ENCODE assay signal across 24 cellular contexts in the genomic region with DNA sequence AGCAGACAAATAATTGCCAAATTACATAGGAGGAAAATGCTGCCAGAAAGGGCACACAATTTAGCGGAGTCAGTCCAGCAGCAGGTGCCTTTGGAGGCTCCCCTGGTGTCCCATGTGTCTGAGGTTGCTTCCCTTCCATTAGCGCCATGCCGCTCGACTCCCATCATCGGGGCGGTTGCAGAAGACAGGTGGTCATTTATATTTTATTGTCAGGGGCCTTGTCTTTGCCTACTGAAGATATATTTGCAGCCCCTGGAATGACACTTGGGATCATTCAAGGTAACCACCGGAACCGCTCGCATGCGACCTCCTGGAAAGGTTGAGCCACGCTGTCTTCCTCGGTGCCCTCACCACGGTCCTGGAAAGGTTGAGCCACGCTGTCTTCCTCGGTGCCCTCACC.
"Had no signal": no experiment of that assay in that cellular context is flagged by ENCODE, and none has a peak within 500 bp of the region (broad histone marks: within the 10 kb centered on the region; RNA-seq: fewer than 3 reads in every experiment).

No MANE protein-coding gene starts in this region.

- DNase-seq: activated CD4-positive, alpha-beta T cell treated with anti-CD3 and anti-CD28 coated beads for 48 hours; activated CD4-positive, alpha-beta T cell treated with anti-CD3 and anti-CD28 coated beads, Interleukin-2, amount 50 U/mL, for 48 hours; activated CD4-positive, CD25-positive, alpha-beta regulatory T cell treated with anti-CD3 and anti-CD28 coated beads, Interleukin-2, amount 50 U/mL, for 72 hours; activated CD8-positive, alpha-beta memory T cell treated with anti-CD3 and anti-CD28 coated beads, Interleukin-2, amount 10 ng/mL, durations not matched to agents 7 days and 5 days; activated gamma-delta T cell; activated naive CD4-positive, alpha-beta T cell treated with anti-CD3 and anti-CD28 coated beads, Interleukin-2, amount 10 ng/mL, durations not matched to agents 7 days and 5 days; activated naive CD8-positive, alpha-beta T cell treated with anti-CD3 and anti-CD28 coated beads, Interleukin-2, amount 10 ng/mL, durations not matched to agents 7 days and 5 days; activated T-cell treated with anti-CD3 and anti-CD28 coated beads, Interleukin-2, amount 50 U/mL, for 24 hours; Karpas-422; MM.1S; NCI-H1105; NCI-H1436; NCI-H1694 treated with DMSO at 0.1 percent for 48 hours; NCI-H2029 treated with DMSO at 0.1 percent for 48 hours; NCI-H510A treated with DMSO at 0.1 percent for 48 hours; NCI-H69; NK-92 treated with Interleukin-12 subunit alpha and Interleukin-12 subunit beta, amount 100 ng/mL, for 24 hours; OCI-M1; RPMI8226; SHP77 treated with DMSO at 0.1 percent for 48 hours had no signal

- H3K27ac Mint-ChIP-seq: activated CD8-positive, alpha-beta memory T cell treated with anti-CD3 and anti-CD28 coated beads, Interleukin-2, amount 10 ng/mL, durations not matched to agents 7 days and 5 days; activated naive CD4-positive, alpha-beta T cell treated with anti-CD3 and anti-CD28 coated beads, Interleukin-2, amount 10 ng/mL, durations not matched to agents 7 days and 5 days; activated naive CD8-positive, alpha-beta T cell treated with anti-CD3 and anti-CD28 coated beads, Interleukin-2, amount 10 ng/mL, durations not matched to agents 7 days and 5 days; activated T-helper 1 cell treated with anti-CD3 and anti-CD28 coated beads, Interleukin-12 subunit alpha, Interleukin-12 subunit beta, Interleukin-2, Interleukin-4 antibody, amounts not matched to agents 30 ng/mL and 10 ng/mL and 1 ng/mL, durations not matched to agents 14 hours and 24 hours and 36 hours; T-helper 1 cell treated with Interleukin-12 subunit alpha and Interleukin-12 subunit beta and Interleukin-4 antibody, amounts not matched to agents 30 μg/mL and 1 μg/mL, for 36 hours had no signal

- ATAC-seq: activated CD8-positive, alpha-beta memory T cell treated with anti-CD3 and anti-CD28 coated beads, Interleukin-2, amount 10 ng/mL, durations not matched to agents 7 days and 5 days; K562; Panc1 had no signal

- H3K9me3 Mint-ChIP-seq: activated naive CD4-positive, alpha-beta T cell treated with anti-CD3 and anti-CD28 coated beads, Interleukin-2, amount 10 ng/mL, durations not matched to agents 7 days and 5 days; activated naive CD8-positive, alpha-beta T cell treated with anti-CD3 and anti-CD28 coated beads, Interleukin-2, amount 10 ng/mL, durations not matched to agents 7 days and 5 days; activated T-cell treated with anti-CD3 and anti-CD28 coated beads, Interleukin-2, amount 50 U/mL, for 24 hours; activated T-helper 1 cell treated with anti-CD3 and anti-CD28 coated beads, Interleukin-12 subunit alpha, Interleukin-12 subunit beta, Interleukin-2, Interleukin-4 antibody, amounts not matched to agents 30 ng/mL and 10 ng/mL and 1 ng/mL, durations not matched to agents 14 hours and 24 hours and 36 hours; T-helper 1 cell treated with Interleukin-12 subunit alpha and Interleukin-12 subunit beta and Interleukin-4 antibody, amounts not matched to agents 30 μg/mL and 1 μg/mL, for 36 hours had no signal

- H3K27me3 Mint-ChIP-seq: activated CD8-positive, alpha-beta memory T cell treated with anti-CD3 and anti-CD28 coated beads, Interleukin-2, amount 10 ng/mL, durations not matched to agents 7 days and 5 days; activated naive CD4-positive, alpha-beta T cell treated with anti-CD3 and anti-CD28 coated beads, Interleukin-2, amount 10 ng/mL, durations not matched to agents 7 days and 5 days; activated naive CD8-positive, alpha-beta T cell treated with anti-CD3 and anti-CD28 coated beads, Interleukin-2, amount 10 ng/mL, durations not matched to agents 7 days and 5 days; activated T-cell treated with anti-CD3 and anti-CD28 coated beads, Interleukin-2, amount 50 U/mL, for 24 hours had no signal

- H3K4me1 Mint-ChIP-seq: activated CD8-positive, alpha-beta memory T cell treated with anti-CD3 and anti-CD28 coated beads, Interleukin-2, amount 10 ng/mL, durations not matched to agents 7 days and 5 days; activated naive CD4-positive, alpha-beta T cell treated with anti-CD3 and anti-CD28 coated beads, Interleukin-2, amount 10 ng/mL, durations not matched to agents 7 days and 5 days; activated naive CD8-positive, alpha-beta T cell treated with anti-CD3 and anti-CD28 coated beads, Interleukin-2, amount 10 ng/mL, durations not matched to agents 7 days and 5 days had no signal

- H3K4me3 Mint-ChIP-seq: activated CD8-positive, alpha-beta memory T cell treated with anti-CD3 and anti-CD28 coated beads, Interleukin-2, amount 10 ng/mL, durations not matched to agents 7 days and 5 days; activated naive CD4-positive, alpha-beta T cell treated with anti-CD3 and anti-CD28 coated beads, Interleukin-2, amount 10 ng/mL, durations not matched to agents 7 days and 5 days; activated naive CD8-positive, alpha-beta T cell treated with anti-CD3 and anti-CD28 coated beads, Interleukin-2, amount 10 ng/mL, durations not matched to agents 7 days and 5 days; activated T-cell treated with anti-CD3 and anti-CD28 coated beads, Interleukin-2, amount 50 U/mL, for 24 hours; activated T-helper 1 cell treated with anti-CD3 and anti-CD28 coated beads, Interleukin-12 subunit alpha, Interleukin-12 subunit beta, Interleukin-2, Interleukin-4 antibody, amounts not matched to agents 30 ng/mL and 10 ng/mL and 1 ng/mL, durations not matched to agents 14 hours and 24 hours and 36 hours; T-helper 1 cell treated with Interleukin-12 subunit alpha and Interleukin-12 subunit beta and Interleukin-4 antibody, amounts not matched to agents 30 μg/mL and 1 μg/mL, for 36 hours had no signal
